ENCODE assay signal across 22 cellular contexts in genomic region chr5:132971483-132972435, GRCh38. TPM values are rescaled to one million over a fixed set of nuclear protein-coding genes. Genes with fewer than 3 reads are reported as not detected.
DNase-seq lines count a peak whose midpoint lies in the region; ATAC-seq, FAIRE-seq and TF ChIP-seq lines count a peak whose summit lies in the region.
"Had no signal": no experiment of that assay in that cellular context is flagged by ENCODE, and none has a peak within 500 bp of the region (broad histone marks: within the 10 kb centered on the region; RNA-seq: fewer than 3 reads in every experiment).

No MANE protein-coding gene starts in this region.

- DNase-seq in EH (ENCODE audit: low read depth) (peak; percentile 69), NCI-H226 (peak; percentile 65), K562 (ENCODE audit: extremely low read depth in 1 of 4, low spot score in 3 of 4) (peak; percentile 27 to 80 (median 51)), islet precursor cell (peak; percentile 71), NCI-H1930 (lab: John Stamatoyannopoulos, UW) (no peak), NCI-H2171 (lab: John Stamatoyannopoulos, UW) (no peak), DMS79 treated with DMSO at 0.1 percent for 48 hours (lab: John Stamatoyannopoulos, UW) (no peak), left ventricle myocardium inferior (no peak)
- DNase-seq: activated CD4-positive, alpha-beta memory T cell treated with anti-CD3 and anti-CD28 coated beads for 36 hours; activated naive CD8-positive, alpha-beta T cell treated with anti-CD3 and anti-CD28 coated beads for 36 hours; activated T-cell treated with anti-CD3 and anti-CD28 coated beads, Interleukin-2, amount 50 U/mL, for 48 hours; CD4-positive, CD25-positive, alpha-beta regulatory T cell; effector CD4-positive, alpha-beta T cell; left lung; NCI-H1092 treated with DMSO at 0.1 percent for 48 hours; NCI-H774; RPMI8226; sigmoid colon; stimulated activated CD4-positive, alpha-beta T cell treated with anti-CD3 and anti-CD28 coated beads, Interleukin-1b, Interleukin-23, amount 100 ng/mL, for 48 hours; stomach had no signal

- peak overlapping the region; percentile 77 for H2AFZ ChIP-seq in K562 (ENCODE audit: low read depth, low read length)

- CTCF ChIA-PET in K562 (lab: Yijun Ruan, JAX; ENCODE audit: low intra/inter-chr PET ratio): no interaction called here

- H3K9me1 ChIP-seq in K562 (ENCODE audit: control insufficient read depth, insufficient read depth, low read length): no peaks in the 10 kb centered on the region

- H3K79me2 ChIP-seq in K562 (ENCODE audit: control insufficient read depth, insufficient read depth, low read length): no peaks in the 10 kb centered on the region

- no peaks in the 10 kb centered on the region for H4K20me1 ChIP-seq in K562 (replicated peaks; ENCODE audit: control insufficient read depth, insufficient read depth, low read length)

- POLR2A ChIA-PET in K562 (lab: Yijun Ruan, JAX): interaction anchor here (0.6 to 3.0 kb wide), 3 partner anchors 9 to 34 kb away, joined by 3 to 23 read pairs (median 5); partner anchors contain the start of gene AFF4

- peak overlapping the region; percentile 73 for H3K4me2 ChIP-seq in K562 (ENCODE audit: insufficient read depth, low read length)

- BruUV-seq in K562 (replicated peaks; lab: Mats Ljungman, UMichigan): TSS peak; percentile 86

- no peak for TF ChIP-seq POLR2A in K562 (conservative IDR thresholded peaks at IDR 0.05)

- WGBS in K562 (ENCODE audit: insufficient coverage, low coverage, missing lambda C conversion rate): 41% methylated on average over 16 of the region's 16 CpGs

- TF ChIP-seq CTCF in K562 (IDR thresholded peaks at IDR 0.05 in 2 of 3, conservative IDR thresholded peaks at IDR 0.05 in 1 of 3; ENCODE audit: insufficient read depth in 2 of 3, low read depth in 1 of 3, low read length in 3 of 3) (no peak), left ventricle myocardium inferior (IDR thresholded peaks at IDR 0.05; ENCODE audit: borderline replicate concordance) (no peak)

- H3K27ac ChIP-seq in K562 (ENCODE audit: extremely low read depth, low read depth, low read length) (peak overlapping the region; percentile 73; the same call in 2 of the 3 replicates), left ventricle myocardium inferior (replicated peaks) (no peak overlapping the region)
- H3K27ac ChIP-seq: cardiac muscle cell, left lung, sigmoid colon, stomach, VCaP had no signal

- peak; percentile 94 for ATAC-seq in K562
- ATAC-seq: left lung had no signal

- peaks cover 13 to 14% of the 10 kb centered on the region in 2 experiments; a peak in 4 of 5 replicates for H3K4me1 ChIP-seq in K562 (replicated peaks in 1 of 2; ENCODE audit: control insufficient read depth in 2 of 2, insufficient read depth in 2 of 2, low read length in 2 of 2)
- no peaks in the 10 kb centered on the region for H3K4me1 ChIP-seq in left ventricle myocardium inferior
- H3K4me1 ChIP-seq: left lung, sigmoid colon, stomach had no signal

- peak; percentile 56; the same call in 1 of the 2 replicates for TF ChIP-seq EP300 in K562 (IDR thresholded peaks at IDR 0.05; ENCODE audit: low read length)

- no peak for FAIRE-seq in K562 (lab: Jason Lieb, UNC)

- TF ChIP-seq RAD21 in K562 (CRISPR knock-in tag; conservative IDR thresholded peaks at IDR 0.05 in 1 of 2, IDR thresholded peaks at IDR 0.05 in 1 of 2): no peak

- H3K9me3 ChIP-seq in K562 (replicated peaks; ENCODE audit: control insufficient read depth, insufficient read depth, low read depth, low read length) (no peaks in the 10 kb centered on the region), left ventricle myocardium inferior (replicated peaks) (peaks cover 6% of the 10 kb centered on the region)
- H3K9me3 ChIP-seq: sigmoid colon had no signal

- H3K27me3 ChIP-seq in K562 (ENCODE audit: control insufficient read depth in 2 of 2, insufficient read depth in 2 of 2, low read length in 2 of 2) (no peaks in the 10 kb centered on the region), left ventricle myocardium inferior (ENCODE audit: low read depth) (no peaks in the 10 kb centered on the region)
- H3K27me3 ChIP-seq: cardiac muscle cell, left lung, sigmoid colon, stomach had no signal

- H3K36me3 ChIP-seq in K562 (ENCODE audit: control insufficient read depth, insufficient read depth, low read length) (no peaks in the 10 kb centered on the region), left ventricle myocardium inferior (no peaks in the 10 kb centered on the region)
- H3K36me3 ChIP-seq: cardiac muscle cell, left lung, sigmoid colon, stomach had no signal

- intact Hi-C loops in K562 (cut with micrococcal nuclease): no loop called here
- intact Hi-C loops in left ventricle myocardium inferior (cut with micrococcal nuclease): no loop called here

- H3K4me3 ChIP-seq in K562: 0 out of 2 replicates have a peak overlapping the region, but pooled peaks have one; percentile 2
- no peak overlapping the region for H3K4me3 ChIP-seq in left ventricle myocardium inferior
- H3K4me3 ChIP-seq: cardiac muscle cell, left lung, sigmoid colon, stomach had no signal

- peak overlapping the region in 1 of 2 experiments; percentile 27; a peak in 3 of 4 replicates for H3K9ac ChIP-seq in K562 (ENCODE audit: insufficient read depth in 1 of 2, low read depth in 2 of 2, low read length in 2 of 2)

- in situ Hi-C loops in K562 (cut with MboI): no loop called here

TF ChIP-seq in K562, 482 proteins besides CTCF, POLR2A, EP300 and RAD21 (continues in another document):
- TF ChIP-seq RUNX1 (IDR thresholded peaks at IDR 0.05; ENCODE audit: low read depth) (no peak), ILK (tag; IDR thresholded peaks at IDR 0.05; ENCODE audit: borderline replicate concordance, low read depth) (no peak), MEF2D (tag; conservative IDR thresholded peaks at IDR 0.05; ENCODE audit: low read depth) (peak; percentile 66; the same call in 1 of the 2 replicates), SMAD3 (CRISPR knock-in tag; conservative IDR thresholded peaks at IDR 0.05) (0 out of 2 replicates have a peak, but pooled peaks have one; percentile 57), HOXB6 (CRISPR knock-in tag; IDR thresholded peaks at IDR 0.05; ENCODE audit: borderline replicate concordance) (no peak), RBM15 (IDR thresholded peaks at IDR 0.05; ENCODE audit: insufficient read depth, low read length) (no peak), POLR3A (IDR thresholded peaks at IDR 0.05; ENCODE audit: borderline replicate concordance, extremely low read depth, insufficient read depth, insufficient read length) (no peak), STAT5A (IDR thresholded peaks at IDR 0.05; ENCODE audit: borderline replicate concordance, low read length) (peak; percentile 99)

RNA-seq across cellular contexts. Expression of gene AFF4, which starts 8.3 kb away (rescaled TPM):
- 90.2 and 159 TPM in 2 replicates for total RNA-seq in K562 (2011; cell fraction: chromatin; rRNA removed; ENCODE audit: low replicate concordance)
- 22.8 and 25.4 TPM in 2 replicates for total RNA-seq in K562 (2011; cell fraction: nucleolus; rRNA removed)
- total RNA-seq in K562 (2011; cell fraction: nucleoplasm; rRNA removed): 48.5 and 81.4 TPM in 2 replicates
- 9.9 and 11.3 TPM in 2 replicates for total RNA-seq in K562 (2014; rRNA removed)
- 19.9 and 21.4 TPM in 2 replicates for total RNA-seq in K562 (2014; rRNA removed; fragmentation: Illumina TruSeq; extraction: Trizol)
- total RNA-seq in K562 (2015; rRNA removed; fragmentation: Illumina TruSeq; extraction: Trizol): 17.9 and 18.9 TPM in 2 replicates
- 22.5 and 25.8 TPM in 2 replicates for total RNA-seq in K562 (2021)
- polyA plus RNA-seq in K562 (2011; rRNA removed): 14.2 and 20.7 TPM in 2 replicates
- 8.5 and 10.0 TPM in 2 replicates for polyA plus RNA-seq in K562 (2011; cell fraction: cytosol; rRNA removed)
- polyA plus RNA-seq in K562 (2011; cell fraction: nucleus; rRNA removed): 28.6 and 30.9 TPM in 2 replicates
- polyA plus RNA-seq in K562 (2012): 12.1 and 17.1 TPM in 2 replicates
- 17.0 and 19.6 TPM in 2 replicates for polyA plus RNA-seq in K562 (2014; fragmentation: Illumina TruSeq; extraction: Trizol)
- polyA plus RNA-seq in K562 (2014; fragmentation: Nextera tagmentation; extraction: Ambion mirVana): 1 to 10 TPM; 1.7 to 3.6 TPM
- 7.9 and 9.0 TPM in 2 replicates for polyA plus RNA-seq in K562 (2014; rRNA removed)
- 36.7 and 38.9 TPM in 2 replicates for polyA minus RNA-seq in K562 (2011; rRNA and poly(A)+ RNA removed)
- polyA minus RNA-seq in K562 (2011; cell fraction: cytosol; rRNA and poly(A)+ RNA removed): 21.8 and 26.6 TPM in 2 replicates
- 20.3 and 38.2 TPM in 2 replicates for polyA minus RNA-seq in K562 (2011; cell fraction: nucleus; rRNA and poly(A)+ RNA removed)
- 32.1 TPM for total RNA-seq in left ventricle myocardium inferior

RNA-seq across cellular contexts. Expression of gene ZCCHC10, which starts 54.6 kb away (rescaled TPM):
- total RNA-seq in K562 (2011; cell fraction: chromatin; rRNA removed; ENCODE audit: low replicate concordance): 5.5 and 11.3 TPM in 2 replicates
- total RNA-seq in K562 (2011; cell fraction: nucleolus; rRNA removed): 8.7 and 9.8 TPM in 2 replicates
- total RNA-seq in K562 (2011; cell fraction: nucleoplasm; rRNA removed): 9.6 and 10.3 TPM in 2 replicates
- total RNA-seq in K562 (2014; rRNA removed) (11.9 and 15.4 TPM in 2 replicates), K562 (2014; rRNA removed; fragmentation: Illumina TruSeq; extraction: Trizol) (51.8 and 65.9 TPM in 2 replicates), K562 (2015; rRNA removed; fragmentation: Illumina TruSeq; extraction: Trizol) (43.6 and 45.5 TPM in 2 replicates), K562 (2021) (34.9 and 37.6 TPM in 2 replicates), left ventricle myocardium inferior (18.7 TPM)
- polyA plus RNA-seq in K562 (2011; rRNA removed) (78.7 and 85.1 TPM in 2 replicates), K562 (2014; fragmentation: Illumina TruSeq; extraction: Trizol) (58.4 and 69.8 TPM in 2 replicates), K562 (2014; fragmentation: Nextera tagmentation; extraction: Ambion mirVana) (100 to 1,000 TPM; 144 to 146 TPM), K562 (2014; rRNA removed) (46.6 and 47.2 TPM in 2 replicates)
- 43.7 and 46.9 TPM in 2 replicates for polyA plus RNA-seq in K562 (2011; cell fraction: cytosol; rRNA removed)
- polyA plus RNA-seq in K562 (2011; cell fraction: nucleus; rRNA removed): 15.9 and 16.3 TPM in 2 replicates
- polyA plus RNA-seq in K562 (2012): 43.2 and 76.9 TPM in 2 replicates
- polyA minus RNA-seq in K562 (2011; rRNA and poly(A)+ RNA removed): 27.9 and 30.5 TPM in 2 replicates
- polyA minus RNA-seq in K562 (2011; cell fraction: cytosol; rRNA and poly(A)+ RNA removed): 15.1 and 15.7 TPM in 2 replicates
- 1.6 and 5.8 TPM in 2 replicates for polyA minus RNA-seq in K562 (2011; cell fraction: nucleus; rRNA and poly(A)+ RNA removed)

Comparison
In these comparisons a context has a peak if more than half of its experiments do, and no peak if none do; other contexts are left out.
1. DNase-seq: peak in EH (single experiment), NCI-H226 (single experiment), K562 (4 of 4) and islet precursor cell (single experiment); none in NCI-H1930 (0 of 2), NCI-H2171 (single experiment), DMS79 treated with DMSO at 0.1 percent for 48 hours (single experiment) and left ventricle myocardium inferior (single experiment).